ENCODE assay signal across 8 cellular contexts in genomic region chr12:88393017-88393767, GRCh38.
A peak's percentile ranks its signal among the peaks of the same experiment; 100 is the strongest.
DNase-seq lines count a peak whose midpoint lies in the region; ATAC-seq and TF ChIP-seq lines count a peak whose summit lies in the region.

No MANE protein-coding gene starts in this region.

- H3K9me3 ChIP-seq in stomach = no peaks in the 10 kb centered on the region

- no peak overlapping the region for H3K27ac Mint-ChIP-seq in activated T-cell treated with anti-CD3 and anti-CD28 coated beads, Interleukin-2, amount 50 U/mL, for 72 hours
- H3K27ac Mint-ChIP-seq in activated T-cell treated with anti-CD3 and anti-CD28 coated beads, Interleukin-2, amount 50 U/mL, for 24 hours = no peak overlapping the region

- TF ChIP-seq POLR2A in stomach (IDR thresholded peaks at IDR 0.05) = no peak

- peak; percentile 35 to 41 for ATAC-seq in activated T-cell treated with anti-CD3 and anti-CD28 coated beads, Interleukin-2, amount 50 U/mL, for 72 hours (replicated peaks in 1 of 2)

- peaks cover 18% of the 10 kb centered on the region for H3K4me1 Mint-ChIP-seq in activated T-cell treated with anti-CD3 and anti-CD28 coated beads, Interleukin-2, amount 50 U/mL, for 72 hours (ENCODE audit: low read depth)
- H3K4me1 Mint-ChIP-seq in activated T-cell treated with anti-CD3 and anti-CD28 coated beads, Interleukin-2, amount 50 U/mL, for 24 hours (ENCODE audit: low read depth) = peaks cover 8% of the 10 kb centered on the region

- intact Hi-C loops in stomach (cut with DNase I; ENCODE audit: low total_unique reads) = no loop called here

- TF ChIP-seq CTCF in choroid plexus epithelial cell (conservative IDR thresholded peaks at IDR 0.05; ENCODE audit: low read depth, low read length) = peak; percentile 67
- peak in 4 of 7 experiments; percentile 7 to 29 (median 17) for TF ChIP-seq CTCF in stomach (IDR thresholded peaks at IDR 0.05)

- no peaks in the 10 kb centered on the region for H3K4me1 ChIP-seq in stomach

- H3K36me3 Mint-ChIP-seq in activated T-cell treated with anti-CD3 and anti-CD28 coated beads, Interleukin-2, amount 50 U/mL, for 72 hours (ENCODE audit: insufficient read depth in 2 of 2) = no peaks in the 10 kb centered on the region
- H3K36me3 Mint-ChIP-seq in activated T-cell treated with anti-CD3 and anti-CD28 coated beads, Interleukin-2, amount 50 U/mL, for 24 hours (ENCODE audit: low read depth) = no peaks in the 10 kb centered on the region

- no peaks in the 10 kb centered on the region for H3K36me3 ChIP-seq in stomach

- H3K9me3 Mint-ChIP-seq in activated T-cell treated with anti-CD3 and anti-CD28 coated beads, Interleukin-2, amount 50 U/mL, for 72 hours = no peaks in the 10 kb centered on the region
- H3K9me3 Mint-ChIP-seq in activated T-cell treated with anti-CD3 and anti-CD28 coated beads, Interleukin-2, amount 50 U/mL, for 24 hours = peaks cover 11% of the 10 kb centered on the region

- 83 to 97% (median 89%) methylated on average over 2 of the region's 2 CpGs for WGBS in stomach, 5 donors

- H3K27ac ChIP-seq in stomach = no peak overlapping the region

- H3K4me3 ChIP-seq in choroid plexus epithelial cell (ENCODE audit: low read depth, low read length) (no peak overlapping the region), stomach (no peak overlapping the region)

- no peaks in the 10 kb centered on the region for H3K27me3 ChIP-seq in stomach

- H3K4me3 Mint-ChIP-seq in activated T-cell treated with anti-CD3 and anti-CD28 coated beads, Interleukin-2, amount 50 U/mL, for 72 hours = no peak overlapping the region
- no peak overlapping the region for H3K4me3 Mint-ChIP-seq in activated T-cell treated with anti-CD3 and anti-CD28 coated beads, Interleukin-2, amount 50 U/mL, for 24 hours

- peaks cover 16% of the 10 kb centered on the region for H3K27me3 Mint-ChIP-seq in activated T-cell treated with anti-CD3 and anti-CD28 coated beads, Interleukin-2, amount 50 U/mL, for 72 hours (ENCODE audit: low read depth)
- peaks cover 5% of the 10 kb centered on the region for H3K27me3 Mint-ChIP-seq in activated T-cell treated with anti-CD3 and anti-CD28 coated beads, Interleukin-2, amount 50 U/mL, for 24 hours

- DNase-seq in activated T-cell treated with anti-CD3 and anti-CD28 coated beads, Interleukin-2, amount 50 U/mL, for 72 hours = no peak
- DNase-seq in activated T-cell treated with anti-CD3 and anti-CD28 coated beads, Interleukin-2, amount 50 U/mL, for 24 hours = no peak
- DNase-seq in LHCN-M2 (ENCODE audit: low read depth) (peak; percentile 46), choroid plexus epithelial cell (ENCODE audit: low read depth) (peak; percentile 81), stomach (no peak), globus pallidus (ENCODE audit: low spot score) (no peak), NCI-H446 (lab: John Stamatoyannopoulos, UW) (no peak)
- DNase-seq in activated CD4-positive, alpha-beta T cell treated with anti-CD3 and anti-CD28 coated beads, Interleukin-2, amount 50 U/mL, for 48 hours = no peak

- TF ChIP-seq EP300 in stomach (IDR thresholded peaks at IDR 0.05) = no peak

Comparison
In these comparisons a context has a peak if more than half of its experiments do, and no peak if none do; other contexts are left out.
1. DNase-seq: peak in LHCN-M2 (single experiment) and choroid plexus epithelial cell (single experiment); none in activated T-cell treated with anti-CD3 and anti-CD28 coated beads, Interleukin-2, amount 50 U/mL, for 72 hours (0 of 2), activated T-cell treated with anti-CD3 and anti-CD28 coated beads, Interleukin-2, amount 50 U/mL, for 24 hours (single experiment), stomach (single experiment), activated CD4-positive, alpha-beta T cell treated with anti-CD3 and anti-CD28 coated beads, Interleukin-2, amount 50 U/mL, for 48 hours (0 of 2), globus pallidus (single experiment) and NCI-H446 (0 of 2).